Comparison of ENCODE assay signal across 8 cellular contexts in genomic region chr16:24729243-24729966, GRCh38. TPM values are rescaled to one million over a fixed set of nuclear protein-coding genes. Genes with fewer than 3 reads are reported as not detected.
DNase-seq lines count a peak whose midpoint lies in the region; ATAC-seq lines count a peak whose summit lies in the region.

TNRC6A (plus strand) TSS chr16:24729651; CDS start chr16:24729842, 191 bp downstream.

- DNase-seq in AML-193 (lab: John Stamatoyannopoulos, UW) (peak; percentile 52 to 62), NCI-H524 (lab: John Stamatoyannopoulos, UW) (peak; percentile 80 to 88), dedifferentiated amniotic fluid mesenchymal stem cell (ENCODE audit: extremely low spot score) (peak; percentile 88), left lobe of liver (ENCODE audit: low spot score) (peak; percentile 93)
- peak; percentile 70 for DNase-seq in activated CD4-positive, alpha-beta T cell treated with anti-CD3 and anti-CD28 coated beads, Interleukin-2, amount 50 U/mL, for 1 hour
- peak; percentile 57 for DNase-seq in stimulated activated CD4-positive, alpha-beta T cell treated with anti-CD3 and anti-CD28 coated beads, Interleukin-2, amount 100 ng/mL, for 4 hours (ENCODE audit: low read depth)

- peak; percentile 94 for ATAC-seq in GM19035 (IDR thresholded peaks at IDR 0.05; ENCODE audit: unreplicated experiment)
- ATAC-seq in HG03342 (IDR thresholded peaks at IDR 0.05; ENCODE audit: unreplicated experiment), result peak; percentile 87
- ATAC-seq in left lobe of liver, result peak; percentile 92

RNA-seq across cellular contexts. Expression of gene TNRC6A, which starts in this region (rescaled TPM):
- total RNA-seq in left lobe of liver, result 33.7 TPM

Comparison
In these comparisons a context has a peak if more than half of its experiments do, and no peak if none do; other contexts are left out.
1. Peak in every context shown above with its lines: DNase-seq and ATAC-seq.